ENCODE assay signal across 22 cellular contexts in genomic region chr12:42584539-42585174, GRCh38. TPM values are rescaled to one million over a fixed set of nuclear protein-coding genes. Genes with fewer than 3 reads are reported as not detected.
A peak's percentile ranks its signal among the peaks of the same experiment; 100 is the strongest.
DNase-seq lines count a peak whose midpoint lies in the region; ATAC-seq, FAIRE-seq and TF ChIP-seq lines count a peak whose summit lies in the region.
"Had no signal": no experiment of that assay in that cellular context is flagged by ENCODE, and none has a peak within 500 bp of the region (broad histone marks: within the 10 kb centered on the region; RNA-seq: fewer than 3 reads in every experiment).

No MANE protein-coding gene starts in this region.

- no peak for FAIRE-seq in H54 (lab: Jason Lieb, UNC)
- FAIRE-seq: G401.6, islet of Langerhans, small intestine had no signal

- no peak for TF ChIP-seq CTCF in astrocyte of the spinal cord (IDR thresholded peaks at IDR 0.05; ENCODE audit: low read depth, low read length)
- TF ChIP-seq CTCF in kidney epithelial cell (IDR thresholded peaks at IDR 0.05; ENCODE audit: insufficient read depth, low read length, poor library complexity, severe bottlenecking): no peak

- H3K36me3 ChIP-seq in kidney epithelial cell (ENCODE audit: control insufficient read depth, insufficient read depth, low read length) (no peaks in the 10 kb centered on the region), skeletal muscle satellite cell (ENCODE audit: insufficient read depth, low read length) (no peaks in the 10 kb centered on the region)
- H3K36me3 ChIP-seq: heart right ventricle, tibial artery had no signal

- no peak for TF ChIP-seq POLR2A in H54 (IDR thresholded peaks at IDR 0.05; ENCODE audit: low read depth, low read length)

- ATAC-seq in HG02970 (IDR thresholded peaks at IDR 0.05; ENCODE audit: low FRiP score, unreplicated experiment): no peak
- ATAC-seq: activated CD4-positive, alpha-beta T cell treated with anti-CD3 and anti-CD28 coated beads for 36 hours; activated CD8-positive, alpha-beta memory T cell treated with anti-CD3 and anti-CD28 coated beads, Interleukin-2, amount 10 ng/mL, durations not matched to agents 7 days and 5 days; heart right ventricle had no signal

- H3K9me3 ChIP-seq in skeletal muscle satellite cell (replicated peaks; ENCODE audit: low read length): no peaks in the 10 kb centered on the region
- H3K9me3 ChIP-seq: heart right ventricle, tibial artery had no signal

- peak overlapping the region; percentile 3 for H3K9ac ChIP-seq in skeletal muscle satellite cell (ENCODE audit: low read depth, low read length)

- in situ Hi-C loops in astrocyte of the spinal cord (cut with HindIII; ENCODE audit: low sequenced_read_pairs): no loop called here

- H3K4me3 ChIP-seq in astrocyte of the spinal cord (ENCODE audit: low read depth, low read length) (no peak overlapping the region), kidney epithelial cell (ENCODE audit: low read depth, low read length) (peak overlapping the region; percentile 13), skeletal muscle satellite cell (ENCODE audit: low read length) (peak overlapping the region; percentile 47)
- H3K4me3 ChIP-seq: PC-9, tibial artery had no signal

- peaks cover 37% of the 10 kb centered on the region for H3K4me1 ChIP-seq in skeletal muscle satellite cell (ENCODE audit: control insufficient read depth, insufficient read depth, low read length)

- peak overlapping the region; percentile 47 for H3K4me2 ChIP-seq in skeletal muscle satellite cell (ENCODE audit: low read length)
- H3K4me2 ChIP-seq: PC-9 had no signal

- H3K27me3 ChIP-seq in kidney epithelial cell (ENCODE audit: control insufficient read depth, insufficient read depth, low read length) (no peaks in the 10 kb centered on the region), skeletal muscle satellite cell (ENCODE audit: control insufficient read depth, insufficient read depth, low read length) (no peaks in the 10 kb centered on the region)
- H3K27me3 ChIP-seq: tibial artery had no signal

- DNase-seq in NCI-H1105 treated with DMSO at 0.1 percent for 48 hours (lab: John Stamatoyannopoulos, UW): peak; percentile 73
- peak; percentile 24 for DNase-seq in astrocyte of the spinal cord (ENCODE audit: low read depth, low spot score)
- DNase-seq in kidney epithelial cell (ENCODE audit: low read depth): no peak
- no peak for DNase-seq in activated T-cell treated with anti-CD3 and anti-CD28 coated beads, Interleukin-2, amount 50 U/mL, for 1 hour
- DNase-seq in H54 (ENCODE audit: insufficient read length, low spot score): no peak
- DNase-seq: activated CD4-positive, alpha-beta T cell treated with anti-CD3 and anti-CD28 coated beads for 36 hours; activated CD8-positive, alpha-beta memory T cell treated with anti-CD3 and anti-CD28 coated beads, Interleukin-2, amount 10 ng/mL, durations not matched to agents 7 days and 5 days; activated gamma-delta T cell; anterior cingulate cortex; erythroblast; heart right ventricle; mesendoderm; NCI-H2029; NCI-H510A treated with DMSO at 0.1 percent for 48 hours; PC-9; small intestine; T1000; tibial artery had no signal

RNA-seq across cellular contexts. Expression of gene PRICKLE1, which starts 4.9 kb away (rescaled TPM):
- total RNA-seq in kidney epithelial cell: 8.0 and 8.1 TPM in 2 replicates
- 14.4 and 17.5 TPM in 2 replicates for total RNA-seq in skeletal muscle satellite cell (2012; rRNA removed)

Comparison
In these comparisons a context has a peak if more than half of its experiments do, and no peak if none do; other contexts are left out.
1. DNase-seq: peak in NCI-H1105 treated with DMSO at 0.1 percent for 48 hours (single experiment) and astrocyte of the spinal cord (single experiment); none in kidney epithelial cell (single experiment), activated T-cell treated with anti-CD3 and anti-CD28 coated beads, Interleukin-2, amount 50 U/mL, for 1 hour (single experiment) and H54 (single experiment).